In the genomic region with DNA sequence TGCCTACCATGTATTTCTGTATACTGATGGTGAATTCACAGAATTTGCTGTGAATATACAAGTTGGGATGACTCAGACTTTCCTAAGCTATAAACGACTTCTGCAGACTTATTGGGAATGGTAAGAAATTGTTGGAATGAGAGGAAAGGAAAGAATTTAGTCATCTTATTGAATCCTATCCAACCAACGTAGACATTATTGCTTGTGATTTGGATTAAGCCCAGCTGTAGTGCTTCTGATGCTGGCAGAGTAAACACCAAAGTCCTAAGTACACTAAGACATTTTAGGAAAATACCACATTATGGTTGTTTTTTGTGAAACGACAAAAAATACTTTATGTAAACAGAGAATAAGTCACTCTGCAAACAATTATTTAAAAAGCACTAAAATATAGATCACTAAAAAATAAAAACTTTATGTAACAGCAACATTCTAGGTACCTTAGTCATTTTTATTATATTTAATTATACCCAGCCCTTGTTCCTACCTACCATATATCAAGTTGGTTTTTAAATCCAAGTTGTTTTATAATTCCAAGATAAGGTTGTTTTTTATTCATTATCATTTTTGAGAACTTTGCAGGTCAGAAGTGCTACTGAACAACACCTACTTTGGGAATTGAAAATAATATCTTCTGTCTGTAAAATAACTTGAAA, we compare ENCODE assay signal across 14 cellular contexts.
DNase-seq lines count a peak whose midpoint lies in the region; ATAC-seq, FAIRE-seq and TF ChIP-seq lines count a peak whose summit lies in the region.
"Had no signal": no experiment of that assay in that cellular context is flagged by ENCODE, and none has a peak within 500 bp of the region (broad histone marks: within the 10 kb centered on the region; RNA-seq: fewer than 3 reads in every experiment).

No MANE protein-coding gene starts in this region.

- H3K27me3 ChIP-seq in MG63 = no peaks in the 10 kb centered on the region
- H3K27me3 ChIP-seq in endothelial cell of umbilical vein (ENCODE audit: control insufficient read depth in 2 of 2, insufficient read depth in 2 of 2, low read length in 2 of 2) = no peaks in the 10 kb centered on the region
- no peaks in the 10 kb centered on the region for H3K27me3 ChIP-seq in psoas muscle (ENCODE audit: insufficient read depth in 3 of 3, low read length in 2 of 3)
- H3K27me3 ChIP-seq: gastroesophageal sphincter, pancreas, Peyer's patch had no signal

- H3K4me3 ChIP-seq in MG63 (no peak overlapping the region), endothelial cell of umbilical vein (replicated peaks in 1 of 3; ENCODE audit: insufficient read depth in 1 of 3, low read depth in 1 of 3, low read length in 3 of 3) (no peak overlapping the region), mucosa of descending colon (no peak overlapping the region), psoas muscle (no peak overlapping the region)
- H3K4me3 ChIP-seq: gastroesophageal sphincter, pancreas, Peyer's patch had no signal

- H3K27ac ChIP-seq in endothelial cell of umbilical vein (ENCODE audit: insufficient read depth, low read depth, low read length) (no peak overlapping the region), psoas muscle (no peak overlapping the region)
- H3K27ac ChIP-seq: gastroesophageal sphincter, pancreas, Peyer's patch had no signal

- WGBS in psoas muscle, 3 donors = 37 to 44% (median 40%) methylated on average over 3 of the region's 3 CpGs

- H3K79me2 ChIP-seq in endothelial cell of umbilical vein (ENCODE audit: control insufficient read depth, insufficient read depth, low read length) = no peaks in the 10 kb centered on the region

- no peaks in the 10 kb centered on the region for H3K4me1 ChIP-seq in endothelial cell of umbilical vein (ENCODE audit: control insufficient read depth, extremely low read depth, insufficient read depth, low read length)
- H3K4me1 ChIP-seq in mucosa of descending colon (ENCODE audit: low read depth) = peaks cover 9% of the 10 kb centered on the region
- H3K4me1 ChIP-seq in psoas muscle = no peaks in the 10 kb centered on the region
- H3K4me1 ChIP-seq: pancreas, Peyer's patch had no signal

- no peak overlapping the region for H3K4me2 ChIP-seq in endothelial cell of umbilical vein (ENCODE audit: insufficient read depth, low read length)

- H3K9me1 ChIP-seq in endothelial cell of umbilical vein (replicated peaks; ENCODE audit: control insufficient read depth, extremely low read depth, insufficient read depth, low read length) = no peaks in the 10 kb centered on the region

- no peak overlapping the region for H2AFZ ChIP-seq in endothelial cell of umbilical vein (ENCODE audit: low read depth, low read length)

- peak; percentile 69 for ATAC-seq in mucosa of descending colon
- ATAC-seq in psoas muscle = no peak
- ATAC-seq in GM18870 (IDR thresholded peaks at IDR 0.05; ENCODE audit: unreplicated experiment) = no peak
- ATAC-seq: gastroesophageal sphincter; stimulated activated naive B cell treated with anti-CD40 and anti-IgM and Interleukin-4, amounts not matched to agents 10 μg/mL and 1 μg/mL and 100 μg/mL, for 72 hours had no signal

- no peak overlapping the region for H3K9ac ChIP-seq in endothelial cell of umbilical vein (replicated peaks; ENCODE audit: extremely low read depth, insufficient read depth, low read length)

- H3K36me3 ChIP-seq in MG63 = no peaks in the 10 kb centered on the region
- H3K36me3 ChIP-seq in endothelial cell of umbilical vein (ENCODE audit: control insufficient read depth in 2 of 2, extremely low read depth in 1 of 2, insufficient read depth in 2 of 2, low read length in 2 of 2) = no peaks in the 10 kb centered on the region
- H3K36me3 ChIP-seq in mucosa of descending colon (ENCODE audit: low read depth) = no peaks in the 10 kb centered on the region
- H3K36me3 ChIP-seq in psoas muscle (ENCODE audit: insufficient read depth in 1 of 2, low read depth in 1 of 2) = no peaks in the 10 kb centered on the region
- H3K36me3 ChIP-seq: gastroesophageal sphincter, pancreas, Peyer's patch had no signal

- peak; percentile 58 for DNase-seq in AG20443 (ENCODE audit: low spot score)
- peak; percentile 14 for DNase-seq in MG63
- DNase-seq in endothelial cell of umbilical vein (ENCODE audit: low read depth, low spot score) = peak; percentile 94
- DNase-seq in mucosa of descending colon = no peak
- no peak for DNase-seq in cerebellar nuclear complex (lab: John Stamatoyannopoulos, UW)
- no peak for DNase-seq in SHP77 (lab: John Stamatoyannopoulos, UW)
- no peak for DNase-seq in psoas muscle
- DNase-seq: activated CD4-positive, alpha-beta T cell treated with anti-CD3 and anti-CD28 coated beads, Interleukin-2, amount 50 U/mL, for 48 hours; CD4-positive, alpha-beta T cell; pancreas; Peyer's patch; stimulated activated naive B cell treated with anti-CD40 and anti-IgM and Interleukin-4, amounts not matched to agents 10 μg/mL and 1 μg/mL and 100 μg/mL, for 72 hours had no signal

- BruUV-seq in endothelial cell of umbilical vein (replicated peaks; lab: Mats Ljungman, UMichigan) = no TSS peak

- dilution Hi-C loops in endothelial cell of umbilical vein (cut with MboI; ENCODE audit: extremely low pct_ligation_motif_present, low sequenced_read_pairs) = no loop called here

- no peak for TF ChIP-seq POLR2A in endothelial cell of umbilical vein (IDR thresholded peaks at IDR 0.05; ENCODE audit: low read depth, low read length)

- H4K20me1 ChIP-seq in endothelial cell of umbilical vein (replicated peaks; ENCODE audit: control insufficient read depth, extremely low read depth, insufficient read depth, low read length) = no peaks in the 10 kb centered on the region

- TF ChIP-seq CTCF in endothelial cell of umbilical vein (IDR thresholded peaks at IDR 0.05; ENCODE audit: extremely low read depth in 1 of 2, insufficient read depth in 1 of 2, low read depth in 1 of 2, low read length in 2 of 2) (no peak), mucosa of descending colon (IDR thresholded peaks at IDR 0.05) (no peak), psoas muscle (IDR thresholded peaks at IDR 0.05) (no peak)

- POLR2A ChIA-PET in endothelial cell of umbilical vein (lab: Charles Lee) = no interaction called here

- FAIRE-seq in endothelial cell of umbilical vein (lab: Jason Lieb, UNC) = no peak
- FAIRE-seq: pancreas had no signal

- intact Hi-C loops in endothelial cell of umbilical vein (cut with micrococcal nuclease) = no loop called here
- intact Hi-C loops in mucosa of descending colon (cut with DNase I, micrococcal nuclease) = no loop called here
- intact Hi-C loops in psoas muscle (cut with DNase I) = no loop called here

- CTCF ChIA-PET in endothelial cell of umbilical vein (lab: Charles Lee) = interaction anchor here (1.0 to 1.4 kb wide), 4 partner anchors 9 to 62 kb away, joined by 3 to 5 read pairs (median 4); no protein-coding TSS in a partner anchor

- H3K9me3 ChIP-seq in MG63 = no peaks in the 10 kb centered on the region
- H3K9me3 ChIP-seq in endothelial cell of umbilical vein (replicated peaks; ENCODE audit: control insufficient read depth, insufficient read depth, low read length) = no peaks in the 10 kb centered on the region
- no peaks in the 10 kb centered on the region for H3K9me3 ChIP-seq in mucosa of descending colon
- H3K9me3 ChIP-seq in psoas muscle = no peaks in the 10 kb centered on the region
- H3K9me3 ChIP-seq: gastroesophageal sphincter, pancreas, Peyer's patch had no signal

TF ChIP-seq in endothelial cell of umbilical vein, 7 proteins besides CTCF, POLR2A, EP300 and RAD21:
- TF ChIP-seq, protein P1, sequence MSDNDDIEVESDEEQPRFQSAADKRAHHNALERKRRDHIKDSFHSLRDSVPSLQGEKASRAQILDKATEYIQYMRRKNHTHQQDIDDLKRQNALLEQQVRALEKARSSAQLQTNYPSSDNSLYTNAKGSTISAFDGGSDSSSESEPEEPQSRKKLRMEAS (IDR thresholded peaks at IDR 0.05; ENCODE audit: insufficient read depth, insufficient read length) = no peak
- peak; percentile 73 for TF ChIP-seq FOS (IDR thresholded peaks at IDR 0.05; ENCODE audit: borderline replicate concordance, insufficient read depth, low read length)
- TF ChIP-seq JUN (IDR thresholded peaks at IDR 0.05; ENCODE audit: borderline replicate concordance, insufficient read depth, insufficient read length, low read depth) = peak; percentile 70

Comparison
In these comparisons a context has a peak if more than half of its experiments do, and no peak if none do; other contexts are left out.
1. DNase-seq: peak in AG20443 (single experiment), MG63 (single experiment) and endothelial cell of umbilical vein (single experiment); none in mucosa of descending colon (0 of 3), cerebellar nuclear complex (0 of 2), SHP77 (0 of 2) and psoas muscle (0 of 2).